Comparison of ENCODE assay signal across 1 cellular context in the genomic region with DNA sequence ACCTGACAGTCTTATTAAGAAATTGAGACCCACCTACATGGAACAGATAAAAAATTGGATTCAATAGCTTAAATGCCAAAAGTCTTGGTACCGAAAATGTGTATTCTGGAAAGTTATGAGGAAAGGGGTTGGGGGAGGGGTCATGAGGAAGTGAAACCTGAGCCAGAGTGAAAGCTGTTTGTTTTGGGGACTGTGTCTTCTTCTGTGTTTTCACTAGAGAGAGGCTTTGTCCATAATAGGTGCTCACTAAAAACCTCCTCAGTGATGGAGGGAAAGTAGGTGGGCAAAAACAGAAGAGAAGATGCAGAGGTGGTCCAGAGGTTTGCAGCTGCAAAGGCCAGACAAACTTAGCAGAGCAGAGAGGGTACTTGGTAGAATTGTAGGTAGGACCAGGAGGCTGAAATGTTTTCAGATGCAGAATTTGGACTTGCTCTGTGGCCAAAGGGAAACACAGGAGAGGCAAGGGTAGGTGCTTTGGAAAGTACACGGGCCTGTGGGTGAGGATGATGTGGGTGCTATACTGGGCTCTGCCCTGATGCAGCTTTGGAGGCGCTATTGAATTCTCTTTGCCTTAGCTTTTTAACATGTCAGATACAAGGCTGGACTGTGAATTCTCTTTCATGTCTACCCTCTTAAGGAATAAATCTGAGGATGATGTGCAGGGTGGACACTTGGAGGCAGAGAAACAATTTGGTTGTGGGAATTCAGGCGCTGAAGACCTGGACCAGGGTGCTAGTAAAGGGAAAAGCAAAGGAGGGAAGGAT.
TF ChIP-seq lines count a peak whose summit lies in the region.

No MANE protein-coding gene starts in this region.

TF ChIP-seq in GM12878, 131 proteins besides CTCF, POLR2A, EP300 and RAD21 (continued from another document and continues in another):
- TF ChIP-seq, protein P1, sequence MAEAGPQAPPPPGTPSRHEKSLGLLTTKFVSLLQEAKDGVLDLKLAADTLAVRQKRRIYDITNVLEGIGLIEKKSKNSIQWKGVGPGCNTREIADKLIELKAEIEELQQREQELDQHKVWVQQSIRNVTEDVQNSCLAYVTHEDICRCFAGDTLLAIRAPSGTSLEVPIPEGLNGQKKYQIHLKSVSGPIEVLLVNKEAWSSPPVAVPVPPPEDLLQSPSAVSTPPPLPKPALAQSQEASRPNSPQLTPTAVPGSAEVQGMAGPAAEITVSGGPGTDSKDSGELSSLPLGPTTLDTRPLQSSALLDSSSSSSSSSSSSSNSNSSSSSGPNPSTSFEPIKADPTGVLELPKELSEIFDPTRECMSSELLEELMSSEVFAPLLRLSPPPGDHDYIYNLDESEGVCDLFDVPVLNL (IDR thresholded peaks at IDR 0.05; ENCODE audit: low read depth, low read length) = no peak
- no peak for TF ChIP-seq SMAD5 (IDR thresholded peaks at IDR 0.05; ENCODE audit: low read depth)
- no peak for TF ChIP-seq WRNIP1 (IDR thresholded peaks at IDR 0.05; ENCODE audit: borderline replicate concordance, low read depth, low read length)
- TF ChIP-seq, protein P2, sequence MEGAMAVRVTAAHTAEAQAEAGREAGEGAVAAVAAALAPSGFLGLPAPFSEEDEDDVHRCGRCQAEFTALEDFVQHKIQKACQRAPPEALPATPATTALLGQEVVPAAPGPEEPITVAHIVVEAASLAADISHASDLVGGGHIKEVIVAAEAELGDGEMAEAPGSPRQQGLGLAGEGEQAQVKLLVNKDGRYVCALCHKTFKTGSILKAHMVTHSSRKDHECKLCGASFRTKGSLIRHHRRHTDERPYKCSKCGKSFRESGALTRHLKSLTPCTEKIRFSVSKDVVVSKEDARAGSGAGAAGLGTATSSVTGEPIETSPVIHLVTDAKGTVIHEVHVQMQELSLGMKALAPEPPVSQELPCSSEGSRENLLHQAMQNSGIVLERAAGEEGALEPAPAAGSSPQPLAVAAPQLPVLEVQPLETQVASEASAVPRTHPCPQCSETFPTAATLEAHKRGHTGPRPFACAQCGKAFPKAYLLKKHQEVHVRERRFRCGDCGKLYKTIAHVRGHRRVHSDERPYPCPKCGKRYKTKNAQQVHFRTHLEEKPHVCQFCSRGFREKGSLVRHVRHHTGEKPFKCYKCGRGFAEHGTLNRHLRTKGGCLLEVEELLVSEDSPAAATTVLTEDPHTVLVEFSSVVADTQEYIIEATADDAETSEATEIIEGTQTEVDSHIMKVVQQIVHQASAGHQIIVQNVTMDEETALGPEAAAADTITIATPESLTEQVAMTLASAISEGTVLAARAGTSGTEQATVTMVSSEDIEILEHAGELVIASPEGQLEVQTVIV (IDR thresholded peaks at IDR 0.05; ENCODE audit: borderline replicate concordance, partially characterized antibody) = no peak
- TF ChIP-seq, protein P3, sequence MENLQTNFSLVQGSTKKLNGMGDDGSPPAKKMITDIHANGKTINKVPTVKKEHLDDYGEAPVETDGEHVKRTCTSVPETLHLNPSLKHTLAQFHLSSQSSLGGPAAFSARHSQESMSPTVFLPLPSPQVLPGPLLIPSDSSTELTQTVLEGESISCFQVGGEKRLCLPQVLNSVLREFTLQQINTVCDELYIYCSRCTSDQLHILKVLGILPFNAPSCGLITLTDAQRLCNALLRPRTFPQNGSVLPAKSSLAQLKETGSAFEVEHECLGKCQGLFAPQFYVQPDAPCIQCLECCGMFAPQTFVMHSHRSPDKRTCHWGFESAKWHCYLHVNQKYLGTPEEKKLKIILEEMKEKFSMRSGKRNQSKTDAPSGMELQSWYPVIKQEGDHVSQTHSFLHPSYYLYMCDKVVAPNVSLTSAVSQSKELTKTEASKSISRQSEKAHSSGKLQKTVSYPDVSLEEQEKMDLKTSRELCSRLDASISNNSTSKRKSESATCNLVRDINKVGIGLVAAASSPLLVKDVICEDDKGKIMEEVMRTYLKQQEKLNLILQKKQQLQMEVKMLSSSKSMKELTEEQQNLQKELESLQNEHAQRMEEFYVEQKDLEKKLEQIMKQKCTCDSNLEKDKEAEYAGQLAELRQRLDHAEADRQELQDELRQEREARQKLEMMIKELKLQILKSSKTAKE (IDR thresholded peaks at IDR 0.05; ENCODE audit: low read depth, poor library complexity, severe bottlenecking) = no peak
- TF ChIP-seq JUNB (IDR thresholded peaks at IDR 0.05) = no peak
- TF ChIP-seq, protein P4, sequence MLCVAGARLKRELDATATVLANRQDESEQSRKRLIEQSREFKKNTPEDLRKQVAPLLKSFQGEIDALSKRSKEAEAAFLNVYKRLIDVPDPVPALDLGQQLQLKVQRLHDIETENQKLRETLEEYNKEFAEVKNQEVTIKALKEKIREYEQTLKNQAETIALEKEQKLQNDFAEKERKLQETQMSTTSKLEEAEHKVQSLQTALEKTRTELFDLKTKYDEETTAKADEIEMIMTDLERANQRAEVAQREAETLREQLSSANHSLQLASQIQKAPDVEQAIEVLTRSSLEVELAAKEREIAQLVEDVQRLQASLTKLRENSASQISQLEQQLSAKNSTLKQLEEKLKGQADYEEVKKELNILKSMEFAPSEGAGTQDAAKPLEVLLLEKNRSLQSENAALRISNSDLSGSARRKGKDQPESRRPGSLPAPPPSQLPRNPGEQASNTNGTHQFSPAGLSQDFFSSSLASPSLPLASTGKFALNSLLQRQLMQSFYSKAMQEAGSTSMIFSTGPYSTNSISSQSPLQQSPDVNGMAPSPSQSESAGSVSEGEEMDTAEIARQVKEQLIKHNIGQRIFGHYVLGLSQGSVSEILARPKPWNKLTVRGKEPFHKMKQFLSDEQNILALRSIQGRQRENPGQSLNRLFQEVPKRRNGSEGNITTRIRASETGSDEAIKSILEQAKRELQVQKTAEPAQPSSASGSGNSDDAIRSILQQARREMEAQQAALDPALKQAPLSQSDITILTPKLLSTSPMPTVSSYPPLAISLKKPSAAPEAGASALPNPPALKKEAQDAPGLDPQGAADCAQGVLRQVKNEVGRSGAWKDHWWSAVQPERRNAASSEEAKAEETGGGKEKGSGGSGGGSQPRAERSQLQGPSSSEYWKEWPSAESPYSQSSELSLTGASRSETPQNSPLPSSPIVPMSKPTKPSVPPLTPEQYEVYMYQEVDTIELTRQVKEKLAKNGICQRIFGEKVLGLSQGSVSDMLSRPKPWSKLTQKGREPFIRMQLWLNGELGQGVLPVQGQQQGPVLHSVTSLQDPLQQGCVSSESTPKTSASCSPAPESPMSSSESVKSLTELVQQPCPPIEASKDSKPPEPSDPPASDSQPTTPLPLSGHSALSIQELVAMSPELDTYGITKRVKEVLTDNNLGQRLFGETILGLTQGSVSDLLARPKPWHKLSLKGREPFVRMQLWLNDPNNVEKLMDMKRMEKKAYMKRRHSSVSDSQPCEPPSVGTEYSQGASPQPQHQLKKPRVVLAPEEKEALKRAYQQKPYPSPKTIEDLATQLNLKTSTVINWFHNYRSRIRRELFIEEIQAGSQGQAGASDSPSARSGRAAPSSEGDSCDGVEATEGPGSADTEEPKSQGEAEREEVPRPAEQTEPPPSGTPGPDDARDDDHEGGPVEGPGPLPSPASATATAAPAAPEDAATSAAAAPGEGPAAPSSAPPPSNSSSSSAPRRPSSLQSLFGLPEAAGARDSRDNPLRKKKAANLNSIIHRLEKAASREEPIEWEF (IDR thresholded peaks at IDR 0.05; ENCODE audit: insufficient replicate concordance, low read depth, low read length) = no peak
- no peak for TF ChIP-seq ZNF274 (IDR thresholded peaks at IDR 0.05; ENCODE audit: insufficient read depth, insufficient read length)
- TF ChIP-seq KLF5 (IDR thresholded peaks at IDR 0.05; ENCODE audit: partially characterized antibody) = no peak
- no peak; the same call in 1 of the 2 replicates for TF ChIP-seq NFIC (IDR thresholded peaks at IDR 0.05; ENCODE audit: low read depth, low read length)
- no peak for TF ChIP-seq CBX3 (IDR thresholded peaks at IDR 0.05; ENCODE audit: borderline replicate concordance, low read depth)
- TF ChIP-seq EGR1 (IDR thresholded peaks at IDR 0.05; ENCODE audit: borderline replicate concordance in 1 of 2, low read depth in 2 of 2, low read length in 2 of 2) = no peak
- no peak for TF ChIP-seq SMAD1 (IDR thresholded peaks at IDR 0.05; ENCODE audit: low read depth, partially characterized antibody)
- TF ChIP-seq, protein P5, sequence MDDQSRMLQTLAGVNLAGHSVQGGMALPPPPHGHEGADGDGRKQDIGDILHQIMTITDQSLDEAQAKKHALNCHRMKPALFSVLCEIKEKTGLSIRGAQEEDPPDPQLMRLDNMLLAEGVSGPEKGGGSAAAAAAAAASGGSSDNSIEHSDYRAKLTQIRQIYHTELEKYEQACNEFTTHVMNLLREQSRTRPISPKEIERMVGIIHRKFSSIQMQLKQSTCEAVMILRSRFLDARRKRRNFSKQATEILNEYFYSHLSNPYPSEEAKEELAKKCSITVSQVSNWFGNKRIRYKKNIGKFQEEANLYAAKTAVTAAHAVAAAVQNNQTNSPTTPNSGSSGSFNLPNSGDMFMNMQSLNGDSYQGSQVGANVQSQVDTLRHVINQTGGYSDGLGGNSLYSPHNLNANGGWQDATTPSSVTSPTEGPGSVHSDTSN (IDR thresholded peaks at IDR 0.05; ENCODE audit: insufficient replicate concordance, low read depth, low read length) = no peak
- TF ChIP-seq, protein P6, sequence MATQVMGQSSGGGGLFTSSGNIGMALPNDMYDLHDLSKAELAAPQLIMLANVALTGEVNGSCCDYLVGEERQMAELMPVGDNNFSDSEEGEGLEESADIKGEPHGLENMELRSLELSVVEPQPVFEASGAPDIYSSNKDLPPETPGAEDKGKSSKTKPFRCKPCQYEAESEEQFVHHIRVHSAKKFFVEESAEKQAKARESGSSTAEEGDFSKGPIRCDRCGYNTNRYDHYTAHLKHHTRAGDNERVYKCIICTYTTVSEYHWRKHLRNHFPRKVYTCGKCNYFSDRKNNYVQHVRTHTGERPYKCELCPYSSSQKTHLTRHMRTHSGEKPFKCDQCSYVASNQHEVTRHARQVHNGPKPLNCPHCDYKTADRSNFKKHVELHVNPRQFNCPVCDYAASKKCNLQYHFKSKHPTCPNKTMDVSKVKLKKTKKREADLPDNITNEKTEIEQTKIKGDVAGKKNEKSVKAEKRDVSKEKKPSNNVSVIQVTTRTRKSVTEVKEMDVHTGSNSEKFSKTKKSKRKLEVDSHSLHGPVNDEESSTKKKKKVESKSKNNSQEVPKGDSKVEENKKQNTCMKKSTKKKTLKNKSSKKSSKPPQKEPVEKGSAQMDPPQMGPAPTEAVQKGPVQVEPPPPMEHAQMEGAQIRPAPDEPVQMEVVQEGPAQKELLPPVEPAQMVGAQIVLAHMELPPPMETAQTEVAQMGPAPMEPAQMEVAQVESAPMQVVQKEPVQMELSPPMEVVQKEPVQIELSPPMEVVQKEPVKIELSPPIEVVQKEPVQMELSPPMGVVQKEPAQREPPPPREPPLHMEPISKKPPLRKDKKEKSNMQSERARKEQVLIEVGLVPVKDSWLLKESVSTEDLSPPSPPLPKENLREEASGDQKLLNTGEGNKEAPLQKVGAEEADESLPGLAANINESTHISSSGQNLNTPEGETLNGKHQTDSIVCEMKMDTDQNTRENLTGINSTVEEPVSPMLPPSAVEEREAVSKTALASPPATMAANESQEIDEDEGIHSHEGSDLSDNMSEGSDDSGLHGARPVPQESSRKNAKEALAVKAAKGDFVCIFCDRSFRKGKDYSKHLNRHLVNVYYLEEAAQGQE (IDR thresholded peaks at IDR 0.05; ENCODE audit: low read depth, low read length) = no peak
- 0 out of 2 replicates have a peak, but pooled peaks have one; percentile 16 for TF ChIP-seq CREM (IDR thresholded peaks at IDR 0.05; ENCODE audit: low read depth)
- TF ChIP-seq PAX5 (IDR thresholded peaks at IDR 0.05; ENCODE audit: borderline replicate concordance, low read depth, low read length) = peak; percentile 7; the same call in 1 of the 2 replicates
- no peak; the same call in 1 of the 2 replicates for TF ChIP-seq SMARCA5 (IDR thresholded peaks at IDR 0.05)
- TF ChIP-seq IRF4 (IDR thresholded peaks at IDR 0.05; ENCODE audit: low read depth, low read length) = peak; percentile 83
- peak; percentile 13; the same call in 1 of the 2 replicates for TF ChIP-seq YY1 (IDR thresholded peaks at IDR 0.05; ENCODE audit: low read depth, low read length)
- TF ChIP-seq CEBPB (IDR thresholded peaks at IDR 0.05; ENCODE audit: borderline replicate concordance in 1 of 2, low read depth in 2 of 2, low read length in 2 of 2) = no peak
- TF ChIP-seq BACH1 (IDR thresholded peaks at IDR 0.05; ENCODE audit: borderline replicate concordance) = no peak
- TF ChIP-seq, protein P7, sequence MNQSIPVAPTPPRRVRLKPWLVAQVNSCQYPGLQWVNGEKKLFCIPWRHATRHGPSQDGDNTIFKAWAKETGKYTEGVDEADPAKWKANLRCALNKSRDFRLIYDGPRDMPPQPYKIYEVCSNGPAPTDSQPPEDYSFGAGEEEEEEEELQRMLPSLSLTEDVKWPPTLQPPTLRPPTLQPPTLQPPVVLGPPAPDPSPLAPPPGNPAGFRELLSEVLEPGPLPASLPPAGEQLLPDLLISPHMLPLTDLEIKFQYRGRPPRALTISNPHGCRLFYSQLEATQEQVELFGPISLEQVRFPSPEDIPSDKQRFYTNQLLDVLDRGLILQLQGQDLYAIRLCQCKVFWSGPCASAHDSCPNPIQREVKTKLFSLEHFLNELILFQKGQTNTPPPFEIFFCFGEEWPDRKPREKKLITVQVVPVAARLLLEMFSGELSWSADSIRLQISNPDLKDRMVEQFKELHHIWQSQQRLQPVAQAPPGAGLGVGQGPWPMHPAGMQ (IDR thresholded peaks at IDR 0.05; ENCODE audit: borderline replicate concordance) = no peak
- TF ChIP-seq, protein P8, sequence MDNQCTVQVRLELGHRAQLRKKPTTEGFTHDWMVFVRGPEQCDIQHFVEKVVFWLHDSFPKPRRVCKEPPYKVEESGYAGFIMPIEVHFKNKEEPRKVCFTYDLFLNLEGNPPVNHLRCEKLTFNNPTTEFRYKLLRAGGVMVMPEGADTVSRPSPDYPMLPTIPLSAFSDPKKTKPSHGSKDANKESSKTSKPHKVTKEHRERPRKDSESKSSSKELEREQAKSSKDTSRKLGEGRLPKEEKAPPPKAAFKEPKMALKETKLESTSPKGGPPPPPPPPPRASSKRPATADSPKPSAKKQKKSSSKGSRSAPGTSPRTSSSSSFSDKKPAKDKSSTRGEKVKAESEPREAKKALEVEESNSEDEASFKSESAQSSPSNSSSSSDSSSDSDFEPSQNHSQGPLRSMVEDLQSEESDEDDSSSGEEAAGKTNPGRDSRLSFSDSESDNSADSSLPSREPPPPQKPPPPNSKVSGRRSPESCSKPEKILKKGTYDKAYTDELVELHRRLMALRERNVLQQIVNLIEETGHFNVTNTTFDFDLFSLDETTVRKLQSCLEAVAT (IDR thresholded peaks at IDR 0.05) = no peak
- no peak; the same call in 1 of the 2 replicates for TF ChIP-seq MTA3 (IDR thresholded peaks at IDR 0.05; ENCODE audit: borderline replicate concordance, low read length)
- TF ChIP-seq MXI1 (IDR thresholded peaks at IDR 0.05; ENCODE audit: low read depth, low read length) = no peak
- no peak for TF ChIP-seq FOS (IDR thresholded peaks at IDR 0.05; ENCODE audit: borderline replicate concordance, extremely low read depth, insufficient read length)
